12 cellular contexts compared by ENCODE assay signal in genomic region chr6:117448732-117449131, GRCh38. TPM values are rescaled to one million over a fixed set of nuclear protein-coding genes. Genes with fewer than 3 reads are reported as not detected.
DNase-seq lines count a peak whose midpoint lies in the region; ATAC-seq, FAIRE-seq and TF ChIP-seq lines count a peak whose summit lies in the region.
"Had no signal": no experiment of that assay in that cellular context is flagged by ENCODE, and none has a peak within 500 bp of the region (broad histone marks: within the 10 kb centered on the region; RNA-seq: fewer than 3 reads in every experiment).

No MANE protein-coding gene starts in this region.

- H2BK15ac ChIP-seq in mesenchymal stem cell (ENCODE audit: low read depth, poor library complexity, severe bottlenecking) = no peak overlapping the region

- peak overlapping the region; percentile 71 for H3K9ac ChIP-seq in mesenchymal stem cell (ENCODE audit: low read length)
- H3K9ac ChIP-seq: BLaER1 had no signal

- ATAC-seq in HG02981 (IDR thresholded peaks at IDR 0.05; ENCODE audit: unreplicated experiment) = no peak
- ATAC-seq: activated CD4-positive, CD25-positive, alpha-beta regulatory T cell treated with anti-CD3 and anti-CD28 coated beads, Interleukin-2, amount 50 U/mL, for 24 hours; HepG2 had no signal

- in situ Hi-C loops in ACHN (cut with HindIII; ENCODE audit: low pct_ligation_motif_present, low pct_unique_long_range_greater_than_20kb, low sequenced_read_pairs) = no loop called here
- in situ Hi-C loops in brain microvascular endothelial cell (cut with HindIII; ENCODE audit: low pct_ligation_motif_present, low sequenced_read_pairs) = no loop called here

- no peak overlapping the region for H4K91ac ChIP-seq in mesenchymal stem cell (ENCODE audit: low read length)

- FAIRE-seq in HTR-8/SVneo (lab: Jason Lieb, UNC) = no peak
- FAIRE-seq: HepG2 had no signal

- H3K27ac ChIP-seq in brain microvascular endothelial cell = peak overlapping the region; percentile 96
- H3K27ac ChIP-seq in mesenchymal stem cell (ENCODE audit: low read length, poor library complexity, severe bottlenecking) = peak overlapping the region; percentile 96
- H3K27ac ChIP-seq: BLaER1 had no signal

- H3K36me3 ChIP-seq in brain microvascular endothelial cell (replicated peaks) (no peaks in the 10 kb centered on the region), mesenchymal stem cell (ENCODE audit: control insufficient read depth in 1 of 2, insufficient read depth in 2 of 2, low read depth in 1 of 2, low read length in 2 of 2) (no peaks in the 10 kb centered on the region)
- H3K36me3 ChIP-seq: BLaER1 had no signal

- no peak overlapping the region for H3K4ac ChIP-seq in mesenchymal stem cell (ENCODE audit: low read depth in 1 of 2, low read length in 2 of 2)

- WGBS in mesenchymal stem cell = 3% methylated on average over 2 of the region's 6 CpGs

- no peak overlapping the region for H3K23ac ChIP-seq in mesenchymal stem cell (ENCODE audit: low read length in 2 of 2)

- H3K27me3 ChIP-seq in brain microvascular endothelial cell (replicated peaks) = no peaks in the 10 kb centered on the region
- H3K27me3 ChIP-seq in mesenchymal stem cell (ENCODE audit: control insufficient read depth in 1 of 2, insufficient read depth in 1 of 2, low read length in 2 of 2) = no peaks in the 10 kb centered on the region
- H3K27me3 ChIP-seq: BLaER1 had no signal

- H4K8ac ChIP-seq in mesenchymal stem cell (ENCODE audit: low read length) = no peak overlapping the region

- H2BK120ac ChIP-seq in mesenchymal stem cell (ENCODE audit: low read depth, low read length) = no peak overlapping the region

- no peak overlapping the region for H2AK5ac ChIP-seq in mesenchymal stem cell (ENCODE audit: low read length, severe bottlenecking)

- peak; percentile 86 for DNase-seq in ACHN
- DNase-seq in HTR-8/SVneo (ENCODE audit: insufficient read length, low spot score) = peak; percentile 61
- DNase-seq in brain microvascular endothelial cell = peak; percentile 89
- DNase-seq in mesenchymal stem cell = peak; percentile 89
- DNase-seq in activated CD4-positive, alpha-beta T cell treated with anti-CD3 and anti-CD28 coated beads for 1 hour = no peak
- DNase-seq in NK-92 (lab: John Stamatoyannopoulos, UW; ENCODE audit: unreplicated experiment) = no peak
- no peak for DNase-seq in COLO668 (lab: John Stamatoyannopoulos, UW; ENCODE audit: unreplicated experiment)
- DNase-seq: stimulated activated CD4-positive, alpha-beta T cell treated with anti-CD3 and anti-CD28 coated beads, Interleukin-4, amount 100 ng/mL, for 1 hour had no signal

- H2BK5ac ChIP-seq in mesenchymal stem cell (ENCODE audit: low read depth, low read length, poor library complexity, severe bottlenecking) = no peak overlapping the region

- H3K79me1 ChIP-seq in mesenchymal stem cell (replicated peaks; ENCODE audit: low read length, poor library complexity, severe bottlenecking) = no peaks in the 10 kb centered on the region

- no peak overlapping the region for H3K14ac ChIP-seq in mesenchymal stem cell (ENCODE audit: low read length in 2 of 2)

- H3K9me3 ChIP-seq in mesenchymal stem cell (ENCODE audit: control insufficient read depth, low read length) = no peaks in the 10 kb centered on the region
- H3K9me3 ChIP-seq: BLaER1 had no signal

- no peak overlapping the region for H2AFZ ChIP-seq in mesenchymal stem cell (ENCODE audit: low read depth, low read length)

- H3K4me2 ChIP-seq in mesenchymal stem cell (ENCODE audit: low read length, poor library complexity, severe bottlenecking) = no peak overlapping the region
- H3K4me2 ChIP-seq: BLaER1 had no signal

- H3K4me1 ChIP-seq in mesenchymal stem cell (ENCODE audit: control insufficient read depth, insufficient read depth, low read depth, low read length) = peaks cover 6% of the 10 kb centered on the region
- H3K4me1 ChIP-seq: BLaER1 had no signal

- H3K4me3 ChIP-seq in brain microvascular endothelial cell (ENCODE audit: low read depth, low read length) (no peak overlapping the region), mesenchymal stem cell (ENCODE audit: insufficient read depth in 1 of 2, low read depth in 1 of 2, low read length in 2 of 2) (no peak overlapping the region)
- H3K4me3 ChIP-seq: BLaER1 had no signal

- no peak overlapping the region for H2BK12ac ChIP-seq in mesenchymal stem cell (ENCODE audit: low read length in 2 of 2)

- TF ChIP-seq CTCF in brain microvascular endothelial cell (IDR thresholded peaks at IDR 0.05; ENCODE audit: low read depth, low read length, missing control alignments) = no peak

- H3K18ac ChIP-seq in mesenchymal stem cell (ENCODE audit: low read depth in 1 of 2, low read length in 2 of 2) = no peak overlapping the region

RNA-seq across cellular contexts. Expression of gene ROS1, which starts 23.0 kb away (rescaled TPM):
- 0.12 TPM for polyA plus RNA-seq in mesenchymal stem cell (2013, experiment 1 of 2)
- polyA plus RNA-seq in mesenchymal stem cell (2013, experiment 2 of 2) = 0.04 TPM
- polyA plus RNA-seq: HepG2 had no signal

RNA-seq across cellular contexts. Expression of gene DCBLD1, which starts 33.7 kb away (rescaled TPM):
- 58.0 TPM for polyA plus RNA-seq in mesenchymal stem cell (2013, experiment 1 of 2)
- polyA plus RNA-seq in mesenchymal stem cell (2013, experiment 2 of 2) = 59.6 TPM

Comparison
In these comparisons a context has a peak if more than half of its experiments do, and no peak if none do; other contexts are left out.
1. DNase-seq: peak in ACHN (single experiment), HTR-8/SVneo (single experiment), brain microvascular endothelial cell (single experiment) and mesenchymal stem cell (single experiment); none in activated CD4-positive, alpha-beta T cell treated with anti-CD3 and anti-CD28 coated beads for 1 hour (single experiment), NK-92 (single experiment) and COLO668 (single experiment).